In the genomic region with DNA sequence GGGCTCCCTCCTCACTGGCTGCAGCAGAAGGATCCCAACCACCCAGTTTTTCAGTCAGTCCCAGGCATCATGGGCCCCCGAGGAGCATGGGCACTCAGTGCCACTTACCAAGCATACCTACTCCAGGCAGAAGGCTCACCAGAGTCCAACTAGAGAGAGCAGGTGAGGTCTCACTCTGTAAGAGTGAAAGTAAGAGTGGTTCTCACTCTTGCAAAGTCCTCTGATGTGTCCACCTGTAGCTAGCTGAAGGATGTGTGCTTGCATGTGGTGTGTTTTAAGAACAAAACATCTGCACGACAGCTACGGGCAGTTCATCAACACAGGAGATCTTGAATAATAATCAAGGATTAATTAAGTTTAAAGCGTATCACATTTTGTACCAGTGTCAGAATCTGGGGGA, we compare ENCODE assay signal across 11 cellular contexts. TPM values are rescaled to one million over a fixed set of nuclear protein-coding genes. Genes with fewer than 3 reads are reported as not detected.
A peak's percentile ranks its signal among the peaks of the same experiment; 100 is the strongest.
DNase-seq lines count a peak whose midpoint lies in the region; ATAC-seq and TF ChIP-seq lines count a peak whose summit lies in the region.
"Had no signal": no experiment of that assay in that cellular context is flagged by ENCODE, and none has a peak within 500 bp of the region (broad histone marks: within the 10 kb centered on the region; RNA-seq: fewer than 3 reads in every experiment).

No MANE protein-coding gene starts in this region.

- POLR2A ChIA-PET in activated naive CD8-positive, alpha-beta T cell treated with anti-CD3 and anti-CD28 coated beads, Interleukin-2, amount 10 ng/mL, durations not matched to agents 7 days and 5 days (lab: Charles Lee) = no interaction called here

- ATAC-seq in GM18505 (IDR thresholded peaks at IDR 0.05; ENCODE audit: unreplicated experiment) = peak; percentile 58
- peak; percentile 62 for ATAC-seq in GM19438 (IDR thresholded peaks at IDR 0.05; ENCODE audit: low read depth, unreplicated experiment)
- ATAC-seq in HG03066 (IDR thresholded peaks at IDR 0.05; ENCODE audit: low read depth, unreplicated experiment) = peak; percentile 51
- ATAC-seq in activated naive CD8-positive, alpha-beta T cell treated with anti-CD3 and anti-CD28 coated beads, Interleukin-2, amount 10 ng/mL, durations not matched to agents 7 days and 5 days (ENCODE audit: low read depth) = peak; percentile 57
- ATAC-seq: activated T-helper 17 cell treated with anti-CD3 and anti-CD28 coated beads, Interleukin-2, amount 50 U/mL, for 72 hours had no signal

- H3K36me3 Mint-ChIP-seq in activated naive CD8-positive, alpha-beta T cell treated with anti-CD3 and anti-CD28 coated beads, Interleukin-2, amount 10 ng/mL, durations not matched to agents 7 days and 5 days = peaks cover 24% of the 10 kb centered on the region

- H3K9me3 Mint-ChIP-seq in activated naive CD8-positive, alpha-beta T cell treated with anti-CD3 and anti-CD28 coated beads, Interleukin-2, amount 10 ng/mL, durations not matched to agents 7 days and 5 days = no peaks in the 10 kb centered on the region
- H3K9me3 Mint-ChIP-seq: activated T-helper 17 cell treated with anti-CD3 and anti-CD28 coated beads, Interleukin-2, amount 50 U/mL, for 72 hours; endodermal cell had no signal

- H3K4me3 Mint-ChIP-seq in activated naive CD8-positive, alpha-beta T cell treated with anti-CD3 and anti-CD28 coated beads, Interleukin-2, amount 10 ng/mL, durations not matched to agents 7 days and 5 days = peak overlapping the region; percentile 65
- H3K4me3 Mint-ChIP-seq: activated T-helper 17 cell treated with anti-CD3 and anti-CD28 coated beads, Interleukin-2, amount 50 U/mL, for 72 hours; endodermal cell had no signal

- no peak for DNase-seq in activated naive CD8-positive, alpha-beta T cell treated with anti-CD3 and anti-CD28 coated beads, Interleukin-2, amount 10 ng/mL, durations not matched to agents 7 days and 5 days
- DNase-seq in COLO668 (lab: John Stamatoyannopoulos, UW; ENCODE audit: unreplicated experiment) = no peak
- no peak for DNase-seq in RKO (ENCODE audit: low spot score)
- DNase-seq in nucleus accumbens (lab: John Stamatoyannopoulos, UW) = no peak
- DNase-seq in DMS 273 treated with DMSO at 0.1 percent for 48 hours (lab: John Stamatoyannopoulos, UW) = no peak
- DNase-seq: endodermal cell had no signal

- no peaks in the 10 kb centered on the region for H3K27me3 Mint-ChIP-seq in activated naive CD8-positive, alpha-beta T cell treated with anti-CD3 and anti-CD28 coated beads, Interleukin-2, amount 10 ng/mL, durations not matched to agents 7 days and 5 days
- H3K27me3 Mint-ChIP-seq: activated T-helper 17 cell treated with anti-CD3 and anti-CD28 coated beads, Interleukin-2, amount 50 U/mL, for 72 hours had no signal

- TF ChIP-seq POLR2A in GM18505 (IDR thresholded peaks at IDR 0.05; ENCODE audit: borderline replicate concordance, extremely low read depth, insufficient read depth, insufficient read length) = no peak

- peaks cover 54% of the 10 kb centered on the region for H3K4me1 Mint-ChIP-seq in activated naive CD8-positive, alpha-beta T cell treated with anti-CD3 and anti-CD28 coated beads, Interleukin-2, amount 10 ng/mL, durations not matched to agents 7 days and 5 days
- H3K4me1 Mint-ChIP-seq: endodermal cell had no signal

- peak overlapping the region; percentile 84 for H3K27ac Mint-ChIP-seq in activated naive CD8-positive, alpha-beta T cell treated with anti-CD3 and anti-CD28 coated beads, Interleukin-2, amount 10 ng/mL, durations not matched to agents 7 days and 5 days
- H3K27ac Mint-ChIP-seq: endodermal cell had no signal

RNA-seq across cellular contexts. Expression of gene CCK, which starts 49.7 kb away (rescaled TPM):
- total RNA-seq in activated naive CD8-positive, alpha-beta T cell treated with anti-CD3 and anti-CD28 coated beads, Interleukin-2, amount 10 ng/mL, durations not matched to agents 7 days and 5 days = not detected
- total RNA-seq: activated T-helper 17 cell treated with anti-CD3 and anti-CD28 coated beads, Interleukin-2, amount 50 U/mL, for 72 hours; M059J had no signal
